ENCODE assay signal across 27 cellular contexts in the genomic region with DNA sequence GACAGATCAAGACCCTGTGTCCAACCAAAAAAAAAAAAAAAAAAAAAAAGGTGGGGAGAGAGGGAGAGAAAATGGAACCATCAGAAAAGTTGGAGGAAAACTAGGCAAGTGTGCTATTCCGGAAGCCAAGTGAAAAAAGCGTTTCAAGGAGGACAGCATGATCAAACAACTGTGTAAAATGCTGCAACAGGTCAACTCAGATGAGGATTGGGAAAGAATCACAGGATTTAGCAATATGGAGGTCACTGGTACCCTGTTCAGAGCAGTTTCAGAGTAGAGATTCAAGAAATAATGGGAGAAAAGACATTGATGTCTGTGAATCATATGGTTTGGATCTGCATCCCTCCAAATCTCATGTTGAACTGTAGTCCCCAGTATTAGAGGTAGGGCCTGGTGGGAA. TPM values are rescaled to one million over a fixed set of nuclear protein-coding genes. Genes with fewer than 3 reads are reported as not detected.
A peak's percentile ranks its signal among the peaks of the same experiment; 100 is the strongest.
DNase-seq lines count a peak whose midpoint lies in the region; FAIRE-seq and TF ChIP-seq lines count a peak whose summit lies in the region.
"Had no signal": no experiment of that assay in that cellular context is flagged by ENCODE, and none has a peak within 500 bp of the region (broad histone marks: within the 10 kb centered on the region; RNA-seq: fewer than 3 reads in every experiment).

No MANE protein-coding gene starts in this region.

- H3K56ac ChIP-seq in H1 (replicated peaks; ENCODE audit: insufficient read length, low read depth, low read length): no peak overlapping the region

- no peaks in the 10 kb centered on the region for H3K79me1 ChIP-seq in H1 (ENCODE audit: low read depth, low read length)

- FAIRE-seq in GM12891 (lab: Jason Lieb, UNC): peak; percentile 31
- FAIRE-seq in H1 (lab: Jason Lieb, UNC): no peak
- FAIRE-seq: A549, D721Med, GM12878, GM18507, H54 had no signal

- no peak overlapping the region for H3K4ac ChIP-seq in H1 (replicated peaks; ENCODE audit: insufficient read length, low read depth, low read length)

- DNase-seq in GM12891 (ENCODE audit: insufficient read length, low spot score): no peak
- DNase-seq in H1 (ENCODE audit: low read depth in 1 of 2, low spot score in 2 of 2): no peak
- no peak for DNase-seq in foreskin fibroblast
- no peak for DNase-seq in left ventricle myocardium inferior
- no peak for DNase-seq in midbrain (lab: John Stamatoyannopoulos, UW)
- DNase-seq in activated CD4-positive, alpha-beta memory T cell treated with anti-CD3 and anti-CD28 coated beads, Interleukin-2, amount 10 ng/mL, durations not matched to agents 7 days and 5 days: no peak
- DNase-seq: 8988T; ACHN; AML-193; BE2C; CD4-positive, alpha-beta T cell; CD8-positive, alpha-beta memory T cell; DMS 273 treated with DMSO at 0.1 percent for 48 hours; DMS79; EL; GDM1; HFFc6 had no signal

- H3K9me3 ChIP-seq in HEK293 (ENCODE audit: control insufficient read depth, insufficient read depth, low read depth, low read length) (no peaks in the 10 kb centered on the region), H1 (ENCODE audit: insufficient read depth in 2 of 2, low read depth in 1 of 2, low read length in 1 of 2) (no peaks in the 10 kb centered on the region), liver (ENCODE audit: control insufficient read depth in 4 of 4, low read length in 3 of 4) (no peaks in the 10 kb centered on the region), left ventricle myocardium inferior (replicated peaks) (no peaks in the 10 kb centered on the region)
- H3K9me3 ChIP-seq: A549; BE2C; BLaER1 treated with 17β-estradiol and CSF1 and Interleukin-3, amounts not matched to agents 10 nM and 100 nM had no signal

- TF ChIP-seq CTCF in HEK293 (tag by site-specific recombination; IDR thresholded peaks at IDR 0.05): no peak
- TF ChIP-seq CTCF in H1 (IDR thresholded peaks at IDR 0.05; ENCODE audit: control extremely low read depth in 1 of 3, insufficient read depth in 1 of 3, low read depth in 1 of 3, low read length in 3 of 3): no peak
- TF ChIP-seq CTCF in liver (IDR thresholded peaks at IDR 0.05; ENCODE audit: low read depth, low read length, missing input control): no peak
- no peak for TF ChIP-seq CTCF in foreskin fibroblast (IDR thresholded peaks at IDR 0.05; ENCODE audit: low read depth, low read length)
- TF ChIP-seq CTCF in left ventricle myocardium inferior (IDR thresholded peaks at IDR 0.05; ENCODE audit: borderline replicate concordance): no peak

- intact Hi-C loops in left ventricle myocardium inferior (cut with micrococcal nuclease): loop anchor here (10.0 kb wide), 1 partner anchor 87 kb away; no protein-coding TSS in a partner anchor

- H2AFZ ChIP-seq in H1 (ENCODE audit: low read length): 0 out of 2 replicates have a peak overlapping the region, but pooled peaks have one; percentile 17
- H2AFZ ChIP-seq: GM23338 had no signal

- no peak overlapping the region for H4K8ac ChIP-seq in H1 (ENCODE audit: extremely low read depth, insufficient read depth, low read length)

- H3K36me3 ChIP-seq in HEK293 (ENCODE audit: control insufficient read depth in 2 of 2, insufficient read depth in 1 of 2, low read length in 2 of 2) (no peaks in the 10 kb centered on the region), H1 (ENCODE audit: control insufficient read depth in 2 of 4, insufficient read depth in 4 of 4, low read length in 3 of 4) (no peaks in the 10 kb centered on the region), liver (ENCODE audit: control insufficient read depth in 4 of 4, insufficient read depth in 3 of 4, low read depth in 1 of 4, low read length in 3 of 4) (no peaks in the 10 kb centered on the region), left ventricle myocardium inferior (no peaks in the 10 kb centered on the region)
- H3K36me3 ChIP-seq: BE2C; BLaER1 treated with 17β-estradiol and CSF1 and Interleukin-3, amounts not matched to agents 10 nM and 100 nM had no signal

- no peaks in the 10 kb centered on the region; the same call in 1 of the 2 replicates for H3K23me2 ChIP-seq in H1 (ENCODE audit: low read depth, low read length)

- no peak overlapping the region for H3K14ac ChIP-seq in H1 (ENCODE audit: insufficient read length)

- H2AK5ac ChIP-seq in H1 (ENCODE audit: low read depth, low read length): no peak overlapping the region

- no peak overlapping the region for H2BK5ac ChIP-seq in H1 (ENCODE audit: low read depth, low read length)

- no peak overlapping the region for H3K27ac ChIP-seq in HEK293 (ENCODE audit: extremely low read depth, low read depth, low read length)
- H3K27ac ChIP-seq in H1 (ENCODE audit: low read depth, low read length): no peak overlapping the region
- H3K27ac ChIP-seq in liver (ENCODE audit: low read depth in 1 of 2, low read length in 2 of 2): no peak overlapping the region
- no peak overlapping the region for H3K27ac ChIP-seq in left ventricle myocardium inferior (replicated peaks)
- H3K27ac ChIP-seq: A549; BLaER1 treated with 17β-estradiol and CSF1 and Interleukin-3, amounts not matched to agents 10 nM and 100 nM had no signal

- H2BK12ac ChIP-seq in H1 (ENCODE audit: low read depth, low read length): no peak overlapping the region

- POLR2A ChIA-PET in HEK293 (lab: Yijun Ruan, JAX): no interaction called here
- POLR2A ChIA-PET in H1 (lab: Charles Lee; ENCODE audit: partially characterized antibody): no interaction called here
- POLR2A ChIA-PET in activated CD4-positive, alpha-beta memory T cell treated with anti-CD3 and anti-CD28 coated beads, Interleukin-2, amount 10 ng/mL, durations not matched to agents 7 days and 5 days (lab: Charles Lee): interaction anchor here (1.3 kb wide), 1 partner anchor 232 kb away, joined by 4 read pairs; no protein-coding TSS in a partner anchor

- no peak overlapping the region for H3K27ac Mint-ChIP-seq in activated CD4-positive, alpha-beta memory T cell treated with anti-CD3 and anti-CD28 coated beads, Interleukin-2, amount 10 ng/mL, durations not matched to agents 7 days and 5 days
- H3K27ac Mint-ChIP-seq: CD14-positive monocyte; CD4-positive, alpha-beta T cell; CD8-positive, alpha-beta memory T cell; GM23338; HFFc6 had no signal

- no peak overlapping the region for H3K9ac ChIP-seq in H1 (replicated peaks in 1 of 4; ENCODE audit: extremely low read depth in 1 of 4, low read depth in 3 of 4, low read length in 3 of 4)
- no peak overlapping the region for H3K9ac ChIP-seq in liver (ENCODE audit: low read depth in 1 of 2, low read length in 2 of 2)
- H3K9ac ChIP-seq: BLaER1 treated with 17β-estradiol and CSF1 and Interleukin-3, amounts not matched to agents 10 nM and 100 nM had no signal

- no peaks in the 10 kb centered on the region for H3K9me3 Mint-ChIP-seq in activated CD4-positive, alpha-beta memory T cell treated with anti-CD3 and anti-CD28 coated beads, Interleukin-2, amount 10 ng/mL, durations not matched to agents 7 days and 5 days
- H3K9me3 Mint-ChIP-seq: CD14-positive monocyte; CD4-positive, alpha-beta T cell; CD8-positive, alpha-beta memory T cell; GM23338; HFFc6 had no signal

- no peak overlapping the region for H3K18ac ChIP-seq in H1 (ENCODE audit: extremely low read depth, low read length)

- peaks cover 8% of the 10 kb centered on the region for H3K4me1 Mint-ChIP-seq in activated CD4-positive, alpha-beta memory T cell treated with anti-CD3 and anti-CD28 coated beads, Interleukin-2, amount 10 ng/mL, durations not matched to agents 7 days and 5 days
- H3K4me1 Mint-ChIP-seq: CD8-positive, alpha-beta memory T cell had no signal

- TF ChIP-seq RAD21 in H1 (IDR thresholded peaks at IDR 0.05 in 1 of 2, conservative IDR thresholded peaks at IDR 0.05 in 1 of 2; ENCODE audit: low read depth in 2 of 2, low read length in 2 of 2) (no peak), liver (IDR thresholded peaks at IDR 0.05) (peak in 1 of 2 donors; percentile 20)

- H4K91ac ChIP-seq in H1 (replicated peaks; ENCODE audit: insufficient read length, low read length): no peak overlapping the region

- no peak overlapping the region for H3K4me3 ChIP-seq in HEK293 (ENCODE audit: low read depth, low read length)
- no peak overlapping the region for H3K4me3 ChIP-seq in H1 (ENCODE audit: extremely low read depth in 1 of 4, insufficient read depth in 2 of 4, low read depth in 3 of 4, low read length in 4 of 4)
- H3K4me3 ChIP-seq in liver (ENCODE audit: low read depth in 1 of 3, low read length in 3 of 3): no peak overlapping the region
- no peak overlapping the region for H3K4me3 ChIP-seq in foreskin fibroblast (ENCODE audit: low read depth in 1 of 2, low read length in 2 of 2)
- H3K4me3 ChIP-seq in left ventricle myocardium inferior: no peak overlapping the region
- H3K4me3 ChIP-seq: A549; BLaER1 treated with 17β-estradiol and CSF1 and Interleukin-3, amounts not matched to agents 10 nM and 100 nM; GM12878; GM23338 had no signal

- H3K4me2 ChIP-seq in H1 (ENCODE audit: insufficient read depth in 1 of 2, low read depth in 2 of 2, low read length in 2 of 2): no peak overlapping the region
- H3K4me2 ChIP-seq: A549; BLaER1 treated with 17β-estradiol and CSF1 and Interleukin-3, amounts not matched to agents 10 nM and 100 nM; GM23338 had no signal

- H3K4me1 ChIP-seq in HEK293 (ENCODE audit: control insufficient read depth, insufficient read depth, low read length): no peaks in the 10 kb centered on the region
- H3K4me1 ChIP-seq in H1 (replicated peaks in 1 of 4; ENCODE audit: control insufficient read depth in 3 of 4, insufficient read depth in 4 of 4, low read length in 3 of 4): peaks cover 0 to 4% (median 2%) of the 10 kb centered on the region in 4 experiments; a peak in 3 of 7 replicates
- H3K4me1 ChIP-seq in liver (ENCODE audit: control insufficient read depth in 4 of 4, insufficient read depth in 4 of 4, low read length in 3 of 4): peaks cover 0 to 2% (median 0%) of the 10 kb centered on the region in 4 donors
- no peaks in the 10 kb centered on the region for H3K4me1 ChIP-seq in left ventricle myocardium inferior
- H3K4me1 ChIP-seq: A549, BE2C had no signal

- H3K36me3 Mint-ChIP-seq in activated CD4-positive, alpha-beta memory T cell treated with anti-CD3 and anti-CD28 coated beads, Interleukin-2, amount 10 ng/mL, durations not matched to agents 7 days and 5 days (ENCODE audit: low read depth): no peaks in the 10 kb centered on the region
- H3K36me3 Mint-ChIP-seq: CD8-positive, alpha-beta memory T cell had no signal

- 95% methylated on average over 2 of the region's 2 CpGs; no CpG with 5 or more reads in 1 of the 2 experiments for WGBS in H1 (ENCODE audit: extremely low coverage in 1 of 2, insufficient coverage in 1 of 2, insufficient read length in 1 of 2, insufficient replicate concordance in 2 of 2, low coverage in 1 of 2, low lambda C conversion rate in 2 of 2, missing lambda C conversion rate in 1 of 2), 2 experiments
- WGBS in liver: 54% methylated on average over 2 of the region's 2 CpGs

- no peak overlapping the region for H3K23ac ChIP-seq in H1 (ENCODE audit: insufficient read length)

- CTCF ChIA-PET in HEK293 (lab: Yijun Ruan, JAX): no interaction called here
- CTCF ChIA-PET in H1 (lab: Charles Lee; ENCODE audit: partially characterized antibody): interaction anchor here (1.6 to 2.5 kb wide), 2 partner anchors 26 to 231 kb away, joined by 3 to 6 read pairs; no protein-coding TSS in a partner anchor
- CTCF ChIA-PET in activated CD4-positive, alpha-beta memory T cell treated with anti-CD3 and anti-CD28 coated beads, Interleukin-2, amount 10 ng/mL, durations not matched to agents 7 days and 5 days (lab: Charles Lee): interaction anchor here (1.5 to 5.6 kb wide), 2 partner anchors 231 kb away, joined by 8 to 36 read pairs; no protein-coding TSS in a partner anchor

- H3K27me3 ChIP-seq in H1 (replicated peaks in 1 of 4; ENCODE audit: control insufficient read depth in 3 of 4, extremely low read depth in 1 of 4, insufficient read depth in 3 of 4, low read length in 3 of 4): no peaks in the 10 kb centered on the region; a peak in 1 of 7 replicates
- H3K27me3 ChIP-seq in liver (ENCODE audit: control insufficient read depth in 4 of 4, insufficient read depth in 4 of 4, low read length in 3 of 4): no peaks in the 10 kb centered on the region
- H3K27me3 ChIP-seq in left ventricle myocardium inferior (ENCODE audit: low read depth): no peaks in the 10 kb centered on the region
- H3K27me3 ChIP-seq: BE2C; BLaER1 treated with 17β-estradiol and CSF1 and Interleukin-3, amounts not matched to agents 10 nM and 100 nM had no signal

- no peaks in the 10 kb centered on the region for H4K20me1 ChIP-seq in H1 (replicated peaks in 1 of 2; ENCODE audit: control insufficient read depth in 1 of 2, insufficient read depth in 2 of 2, low read length in 2 of 2)
- H4K20me1 ChIP-seq: BLaER1 treated with 17β-estradiol and CSF1 and Interleukin-3, amounts not matched to agents 10 nM and 100 nM had no signal

- TF ChIP-seq POLR2A in GM12891 (IDR thresholded peaks at IDR 0.05; ENCODE audit: low read depth, low read length): no peak
- TF ChIP-seq POLR2A in H1 (IDR thresholded peaks at IDR 0.05; ENCODE audit: control extremely low read depth in 1 of 2, low read depth in 2 of 2, low read length in 2 of 2): no peak

- no peak overlapping the region for H2BK120ac ChIP-seq in H1 (replicated peaks; ENCODE audit: low read depth, low read length)

- no peak for TF ChIP-seq EP300 in H1 (IDR thresholded peaks at IDR 0.05; ENCODE audit: borderline replicate concordance in 1 of 2, low read depth in 2 of 2, low read length in 2 of 2)

- H2BK15ac ChIP-seq in H1 (ENCODE audit: low read length): no peak overlapping the region

- H2BK20ac ChIP-seq in H1 (ENCODE audit: low read length): no peak overlapping the region

- H3K27me3 Mint-ChIP-seq in activated CD4-positive, alpha-beta memory T cell treated with anti-CD3 and anti-CD28 coated beads, Interleukin-2, amount 10 ng/mL, durations not matched to agents 7 days and 5 days: peaks cover 3% of the 10 kb centered on the region

- no peak overlapping the region for H4K5ac ChIP-seq in H1 (ENCODE audit: insufficient read length, low read depth, low read length)

- H3K4me3 Mint-ChIP-seq in activated CD4-positive, alpha-beta memory T cell treated with anti-CD3 and anti-CD28 coated beads, Interleukin-2, amount 10 ng/mL, durations not matched to agents 7 days and 5 days: no peak overlapping the region
- H3K4me3 Mint-ChIP-seq: CD14-positive monocyte; CD4-positive, alpha-beta T cell; CD8-positive, alpha-beta memory T cell; GM23338; HFFc6 had no signal

- no peaks in the 10 kb centered on the region for H3K79me2 ChIP-seq in H1 (ENCODE audit: control insufficient read depth in 1 of 2, insufficient read depth in 2 of 2, low read length in 2 of 2)

RNA-seq across cellular contexts. Expression of a gene that starts 47.5 kb away (rescaled TPM):
- 0.22 TPM for polyA plus RNA-seq in GM12891 (2012; ENCODE audit: low read depth, missing spikeins)
- total RNA-seq in H1 (2021; fragmentation: NEBNext Ultra II Directional; extraction: Animal tissue kit (Norgen Biotek cat#: 25700)): 1.8 and 2.3 TPM in 2 replicates
- polyA plus RNA-seq in H1 (2011; rRNA removed) (0.20 and 0.42 TPM in 2 replicates), liver (under 1 TPM; 0.02 to 0.13 TPM)
- polyA plus RNA-seq in H1 (2011; cell fraction: cytosol; rRNA removed): 0.74 TPM
- 0.50 TPM for polyA plus RNA-seq in H1 (2011; cell fraction: nucleus; rRNA removed)
- polyA plus RNA-seq in H1 (2012, experiment 1 of 2): 1.0 to 2.7 TPM (median 1.1 TPM) in 4 replicates
- 0.08 TPM for polyA plus RNA-seq in H1 (2012, experiment 2 of 2)
- polyA plus RNA-seq in H1 (2013, experiment 1 of 2): 1.7 TPM
- polyA plus RNA-seq in H1 (2013, experiment 2 of 2): 1.7 TPM
- polyA minus RNA-seq in H1 (2011; rRNA and poly(A)+ RNA removed): 0.82 and 1.0 TPM in 2 replicates
- 2.2 TPM for polyA minus RNA-seq in H1 (2011; cell fraction: cytosol; rRNA and poly(A)+ RNA removed)
- 3.4 TPM for polyA minus RNA-seq in H1 (2011; cell fraction: nucleus; rRNA and poly(A)+ RNA removed)
- total RNA-seq in liver (under 1 TPM; 0.33 to 0.42 TPM), left ventricle myocardium inferior (0.22 TPM)
- under 1 TPM; 0.13 to 0.35 TPM for total RNA-seq in activated CD4-positive, alpha-beta memory T cell treated with anti-CD3 and anti-CD28 coated beads, Interleukin-2, amount 10 ng/mL, durations not matched to agents 7 days and 5 days

RNA-seq across cellular contexts. Expression of a gene that starts 47.8 kb away (rescaled TPM):
- polyA plus RNA-seq in GM12891 (2012; ENCODE audit: low read depth, missing spikeins): 8.5 TPM
- 36.3 and 38.0 TPM in 2 replicates for total RNA-seq in H1 (2021; fragmentation: NEBNext Ultra II Directional; extraction: Animal tissue kit (Norgen Biotek cat#: 25700))
- polyA plus RNA-seq in H1 (2011; rRNA removed) (9.1 and 13.5 TPM in 2 replicates), liver (10 to 100 TPM in 1 of 2 donors, 1 to 10 TPM in 1; 6.8 to 13.4 TPM)
- polyA plus RNA-seq in H1 (2011; cell fraction: cytosol; rRNA removed): 19.9 TPM
- 4.0 TPM for polyA plus RNA-seq in H1 (2011; cell fraction: nucleus; rRNA removed)
- 14.8 to 28.6 TPM (median 19.8 TPM) in 4 replicates for polyA plus RNA-seq in H1 (2012, experiment 1 of 2)
- 2.4 TPM for polyA plus RNA-seq in H1 (2012, experiment 2 of 2)
- 25.1 TPM for polyA plus RNA-seq in H1 (2013, experiment 1 of 2)
- polyA plus RNA-seq in H1 (2013, experiment 2 of 2): 25.2 TPM
- 15.3 and 19.6 TPM in 2 replicates for polyA minus RNA-seq in H1 (2011; rRNA and poly(A)+ RNA removed)
- polyA minus RNA-seq in H1 (2011; cell fraction: cytosol; rRNA and poly(A)+ RNA removed): 14.7 TPM
- polyA minus RNA-seq in H1 (2011; cell fraction: nucleus; rRNA and poly(A)+ RNA removed): 21.3 TPM
- total RNA-seq in liver (10 to 100 TPM; 16.3 to 16.8 TPM), left ventricle myocardium inferior (13.2 TPM)
- total RNA-seq in activated CD4-positive, alpha-beta memory T cell treated with anti-CD3 and anti-CD28 coated beads, Interleukin-2, amount 10 ng/mL, durations not matched to agents 7 days and 5 days: 10 to 100 TPM; 15.5 to 16.3 TPM

RNA-seq across cellular contexts. Expression of a gene that starts 52.2 kb away (rescaled TPM):
- 9.3 TPM for polyA plus RNA-seq in GM12891 (2012; ENCODE audit: low read depth, missing spikeins)
- 1.2 and 1.5 TPM in 2 replicates for total RNA-seq in H1 (2021; fragmentation: NEBNext Ultra II Directional; extraction: Animal tissue kit (Norgen Biotek cat#: 25700))
- polyA plus RNA-seq in H1 (2011; rRNA removed) (0.22 and 0.33 TPM in 2 replicates), liver (1 to 10 TPM in 1 of 2 donors, under 1 TPM in 1; 0.32 to 4.0 TPM)
- polyA plus RNA-seq in H1 (2011; cell fraction: cytosol; rRNA removed): 0.27 TPM
- 0.31 TPM for polyA plus RNA-seq in H1 (2011; cell fraction: nucleus; rRNA removed)
- 0.18 to 0.99 TPM (median 0.69 TPM) in 4 replicates for polyA plus RNA-seq in H1 (2012, experiment 1 of 2)
- 0.03 TPM for polyA plus RNA-seq in H1 (2012, experiment 2 of 2)
- 1.1 TPM for polyA plus RNA-seq in H1 (2013, experiment 1 of 2)
- 1.9 TPM for polyA plus RNA-seq in H1 (2013, experiment 2 of 2)
- 0.85 and 1.0 TPM in 2 replicates for polyA minus RNA-seq in H1 (2011; rRNA and poly(A)+ RNA removed)
- polyA minus RNA-seq in H1 (2011; cell fraction: cytosol; rRNA and poly(A)+ RNA removed): not detected
- 1.9 TPM for polyA minus RNA-seq in H1 (2011; cell fraction: nucleus; rRNA and poly(A)+ RNA removed)
- total RNA-seq in liver (1 to 10 TPM in 1 of 2 donors, under 1 TPM in 1; 0.65 to 4.4 TPM), left ventricle myocardium inferior (1.4 TPM)
- total RNA-seq in activated CD4-positive, alpha-beta memory T cell treated with anti-CD3 and anti-CD28 coated beads, Interleukin-2, amount 10 ng/mL, durations not matched to agents 7 days and 5 days: 10 to 100 TPM; 47.1 to 50.0 TPM

Comparison
In these comparisons a context has a peak if more than half of its experiments do, and no peak if none do; other contexts are left out.
1. RNA of a gene that starts 52.2 kb away (total RNA-seq): 47.1 to 50.0 TPM in activated CD4-positive, alpha-beta memory T cell treated with anti-CD3 and anti-CD28 coated beads, Interleukin-2, amount 10 ng/mL, durations not matched to agents 7 days and 5 days; 0.65 to 4.4 TPM in liver, 1.4 TPM in left ventricle myocardium inferior (single experiment) and 1.2 to 1.5 TPM in H1; every median in the first group is over 4 times any median in the second.